ENCODE assay signal across 8 cellular contexts in the genomic region with DNA sequence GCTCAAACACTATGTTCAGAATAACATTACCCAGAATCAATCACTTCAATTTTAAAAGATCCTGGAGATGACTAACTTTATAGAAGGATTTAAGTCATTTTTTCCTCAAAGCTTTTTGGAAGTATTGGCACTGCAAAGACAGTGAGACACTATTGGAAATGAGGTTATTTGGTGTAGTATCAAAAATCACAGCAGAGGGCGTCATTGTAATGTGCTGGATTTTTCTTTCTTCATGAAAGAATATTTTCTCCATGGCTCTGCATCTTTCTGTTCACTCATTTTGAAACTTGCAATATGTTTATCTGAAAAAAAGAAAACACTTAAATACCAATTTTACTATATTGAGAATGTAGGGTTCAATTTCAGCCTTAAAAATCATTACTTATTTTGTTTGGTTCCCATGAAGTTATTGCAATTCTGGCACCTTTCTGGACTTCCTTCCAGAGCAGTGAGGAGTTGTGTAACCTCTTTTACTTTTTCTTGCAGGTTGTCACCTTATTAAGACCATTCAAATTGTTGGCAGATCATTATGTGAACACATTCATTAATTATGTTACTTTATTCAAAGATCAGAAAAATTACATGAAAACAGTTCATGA. TPM values are rescaled to one million over a fixed set of nuclear protein-coding genes. Genes with fewer than 3 reads are reported as not detected.
A peak's percentile ranks its signal among the peaks of the same experiment; 100 is the strongest.
DNase-seq lines count a peak whose midpoint lies in the region; ATAC-seq and TF ChIP-seq lines count a peak whose summit lies in the region.

No MANE protein-coding gene starts in this region.

- H3K27ac ChIP-seq in DOHH2 (ENCODE audit: low read depth, low read length) (no peak overlapping the region), KMS-11 (no peak overlapping the region), upper lobe of right lung (no peak overlapping the region)

- H3K4me1 ChIP-seq in DOHH2 (ENCODE audit: control insufficient read depth, low read length) (no peaks in the 10 kb centered on the region), KMS-11 (ENCODE audit: low read depth, poor library complexity, severe bottlenecking) (no peaks in the 10 kb centered on the region), upper lobe of right lung (no peaks in the 10 kb centered on the region)

- peak; percentile 53 for ATAC-seq in upper lobe of right lung
- no peak for ATAC-seq in GM18858 (IDR thresholded peaks at IDR 0.05; ENCODE audit: unreplicated experiment)
- no peak for ATAC-seq in HG02759 (IDR thresholded peaks at IDR 0.05; ENCODE audit: unreplicated experiment)

- H3K36me3 ChIP-seq in DOHH2 (ENCODE audit: control insufficient read depth, low read length) (no peaks in the 10 kb centered on the region), KMS-11 (ENCODE audit: insufficient read depth) (no peaks in the 10 kb centered on the region), upper lobe of right lung (no peaks in the 10 kb centered on the region)

- no peak overlapping the region for H2AFZ ChIP-seq in KMS-11 (ENCODE audit: low read depth)

- H4K20me1 ChIP-seq in DOHH2 (ENCODE audit: control insufficient read depth, insufficient read depth, low read depth, low read length) (no peaks in the 10 kb centered on the region), KMS-11 (ENCODE audit: insufficient read depth) (no peaks in the 10 kb centered on the region)

- DNase-seq in amniotic epithelial cell (ENCODE audit: low read depth), result peak; percentile 54
- DNase-seq in iPS-NIHi11 (ENCODE audit: low spot score), result peak; percentile 21
- no peak for DNase-seq in upper lobe of right lung
- no peak for DNase-seq in activated gamma-delta T cell (lab: John Stamatoyannopoulos, UW)

- intact Hi-C loops in upper lobe of right lung (cut with DNase I), result no loop called here

- H3K27me3 ChIP-seq in DOHH2 (ENCODE audit: control insufficient read depth, low read length), result no peaks in the 10 kb centered on the region
- no peaks in the 10 kb centered on the region for H3K27me3 ChIP-seq in KMS-11 (ENCODE audit: insufficient read depth, low read depth)
- H3K27me3 ChIP-seq in upper lobe of right lung, result no peaks in the 10 kb centered on the region

- no peaks in the 10 kb centered on the region for H3K9me2 ChIP-seq in DOHH2 (replicated peaks; ENCODE audit: control insufficient read depth, low read length)

- no peak overlapping the region for H3K9ac ChIP-seq in KMS-11

- H3K4me2 ChIP-seq in DOHH2 (ENCODE audit: low read length) (no peak overlapping the region), KMS-11 (no peak overlapping the region)

- no peak overlapping the region for H3K4me3 ChIP-seq in DOHH2 (ENCODE audit: low read length)
- H3K4me3 ChIP-seq in KMS-11 (IDR thresholded peaks at IDR 0.05; ENCODE audit: insufficient read depth, low read depth, low read length), result no peak overlapping the region
- H3K4me3 ChIP-seq in upper lobe of right lung, result no peak overlapping the region

- no peaks in the 10 kb centered on the region for H3F3A ChIP-seq in DOHH2 (ENCODE audit: control insufficient read depth, insufficient read depth)

- peak; percentile 66 for TF ChIP-seq CTCF in DOHH2 (IDR thresholded peaks at IDR 0.05; ENCODE audit: low read depth, low read length, poor library complexity, severe bottlenecking)
- peak; percentile 65 for TF ChIP-seq CTCF in KMS-11 (conservative IDR thresholded peaks at IDR 0.05; ENCODE audit: low read depth, low read length)
- peak; percentile 69 for TF ChIP-seq CTCF in upper lobe of right lung (IDR thresholded peaks at IDR 0.05)

- H3K9me3 ChIP-seq in DOHH2 (ENCODE audit: control insufficient read depth, insufficient read depth, low read length) (no peaks in the 10 kb centered on the region), upper lobe of right lung (no peaks in the 10 kb centered on the region)

- H3K79me2 ChIP-seq in DOHH2 (ENCODE audit: control insufficient read depth, low read length) (no peaks in the 10 kb centered on the region), KMS-11 (ENCODE audit: insufficient read depth, low read depth) (no peaks in the 10 kb centered on the region)

RNA-seq across cellular contexts. Expression of a gene that starts 3.7 kb away (rescaled TPM):
- total RNA-seq in upper lobe of right lung, result not detected

RNA-seq across cellular contexts. Expression of a gene that starts 49.7 kb away (rescaled TPM):
- total RNA-seq in upper lobe of right lung, result 60.3 TPM

Comparison
In these comparisons a context has a peak if more than half of its experiments do, and no peak if none do; other contexts are left out.
1. DNase-seq: peak in amniotic epithelial cell (single experiment) and iPS-NIHi11 (single experiment); none in upper lobe of right lung (single experiment) and activated gamma-delta T cell (single experiment).
2. Peak in every context shown above with its lines, with median percentiles within 50 percentile points of each other: CTCF ChIP-seq.